Comparison of ENCODE assay signal across 8 cellular contexts in genomic region chr1:172442843-172443565, GRCh38. TPM values are rescaled to one million over a fixed set of nuclear protein-coding genes. Genes with fewer than 3 reads are reported as not detected.
A peak's percentile ranks its signal among the peaks of the same experiment; 100 is the strongest.
DNase-seq lines count a peak whose midpoint lies in the region; ATAC-seq, FAIRE-seq and TF ChIP-seq lines count a peak whose summit lies in the region.

No MANE protein-coding gene starts in this region.

- no peaks in the 10 kb centered on the region for H4K20me1 ChIP-seq in HepG2 (ENCODE audit: insufficient read depth, low read length)

- TF ChIP-seq CTCF in HepG2 (CRISPR knock-in tag; IDR thresholded peaks at IDR 0.05) (no peak), thyroid gland (IDR thresholded peaks at IDR 0.05) (no peak)

- no peak overlapping the region for H2AFZ ChIP-seq in HepG2 (ENCODE audit: low read length)

- ATAC-seq in activated naive CD8-positive, alpha-beta T cell treated with anti-CD3 and anti-CD28 coated beads, Interleukin-2, amount 10 ng/mL, durations not matched to agents 7 days and 5 days (ENCODE audit: low read depth), result no peak
- no peak for ATAC-seq in HepG2
- no peak for ATAC-seq in HG02981 (IDR thresholded peaks at IDR 0.05; ENCODE audit: unreplicated experiment)
- ATAC-seq in GM18861 (IDR thresholded peaks at IDR 0.05; ENCODE audit: unreplicated experiment), result no peak

- H3K9me3 ChIP-seq in HepG2 (ENCODE audit: low read length) (no peaks in the 10 kb centered on the region), thyroid gland (no peaks in the 10 kb centered on the region)

- H3K79me2 ChIP-seq in HepG2 (ENCODE audit: insufficient read depth, low read length), result peaks cover 7% of the 10 kb centered on the region

- H3K9ac ChIP-seq in HepG2 (ENCODE audit: insufficient read depth, low read depth, low read length), result peak overlapping the region; percentile 93

- POLR2A ChIA-PET in activated CD4-positive, alpha-beta T cell treated with anti-CD3 and anti-CD28 coated beads, Interleukin-2, amount 10 ng/mL, durations not matched to agents 7 days and 5 days (lab: Charles Lee), result no interaction called here
- POLR2A ChIA-PET in activated naive CD8-positive, alpha-beta T cell treated with anti-CD3 and anti-CD28 coated beads, Interleukin-2, amount 10 ng/mL, durations not matched to agents 7 days and 5 days (lab: Charles Lee), result interaction anchor here (0.7 to 1.5 kb wide), 2 partner anchors 13 to 89 kb away, joined by 3 to 5 read pairs; no protein-coding TSS in a partner anchor
- POLR2A ChIA-PET in HepG2 (lab: Yijun Ruan, JAX), result interaction anchor here (1.1 kb wide), 1 partner anchor 89 kb away, joined by 4 read pairs; no protein-coding TSS in a partner anchor

- CTCF ChIA-PET in activated CD4-positive, alpha-beta T cell treated with anti-CD3 and anti-CD28 coated beads, Interleukin-2, amount 10 ng/mL, durations not matched to agents 7 days and 5 days (lab: Charles Lee), result interaction anchor here (0.5 to 2.7 kb wide), 8 partner anchors 8 to 913 kb away, joined by 3 to 13 read pairs (median 4); no protein-coding TSS in a partner anchor
- CTCF ChIA-PET in HepG2 (lab: Yijun Ruan, JAX; ENCODE audit: low intra/inter-chr PET ratio, low total read pairs), result interaction anchor here (1.4 to 1.8 kb wide), 2 partner anchors 13 to 440 kb away, joined by 4 to 11 read pairs; no protein-coding TSS in a partner anchor

- WGBS in HepG2 (ENCODE audit: low lambda C conversion rate), result 79% methylated on average over 3 of the region's 3 CpGs
- WGBS in thyroid gland, 2 donors, result 67 to 70% methylated on average over 3 of the region's 3 CpGs

- no TSS peak for BruUV-seq in HepG2 (replicated peaks; lab: Mats Ljungman, UMichigan)

- in situ Hi-C loops in HepG2 (cut with HindIII; ENCODE audit: extremely low pct_ligation_motif_present, low pct_unique_long_range_greater_than_20kb), result loop anchor here (5.0 kb wide), 1 partner anchor 274 kb away; no protein-coding TSS in a partner anchor

- no peaks in the 10 kb centered on the region; a peak in 1 of 5 replicates for H3K36me3 ChIP-seq in HepG2 (replicated peaks in 1 of 2; ENCODE audit: control insufficient read depth in 1 of 2, insufficient read depth in 2 of 2, low read length in 2 of 2)
- no peaks in the 10 kb centered on the region for H3K36me3 ChIP-seq in thyroid gland

- peaks cover 41% of the 10 kb centered on the region for H3K36me3 Mint-ChIP-seq in activated CD4-positive, alpha-beta T cell treated with anti-CD3 and anti-CD28 coated beads, Interleukin-2, amount 10 ng/mL, durations not matched to agents 7 days and 5 days (ENCODE audit: low read depth)
- peaks cover 36% of the 10 kb centered on the region for H3K36me3 Mint-ChIP-seq in activated naive CD8-positive, alpha-beta T cell treated with anti-CD3 and anti-CD28 coated beads, Interleukin-2, amount 10 ng/mL, durations not matched to agents 7 days and 5 days

- no peak for TF ChIP-seq RAD21 in HepG2 (CRISPR knock-in tag; IDR thresholded peaks at IDR 0.05)

- H3K4me2 ChIP-seq in HepG2 (ENCODE audit: low read depth, low read length), result peak overlapping the region; percentile 96

- H3K27ac ChIP-seq in HepG2 (ENCODE audit: extremely low read length, insufficient read depth, low read length), result peak overlapping the region; percentile 66
- H3K27ac ChIP-seq in thyroid gland, result peak overlapping the region in 1 of 3 donors; percentile 78

- H3K4me1 ChIP-seq in HepG2 (ENCODE audit: insufficient read depth, low read length) (peaks cover 36% of the 10 kb centered on the region), thyroid gland (peaks cover 5 to 14% of the 10 kb centered on the region in 2 donors)

- no peak for TF ChIP-seq EP300 in HepG2 (IDR thresholded peaks at IDR 0.05; ENCODE audit: low read depth in 2 of 2, low read length in 2 of 2)
- no peak for TF ChIP-seq EP300 in HepG2 (CRISPR knock-in tag; IDR thresholded peaks at IDR 0.05; ENCODE audit: borderline replicate concordance)

- intact Hi-C loops in HepG2 (cut with micrococcal nuclease; ENCODE audit: unreplicated experiment) (no loop called here), thyroid gland (cut with DNase I) (loop anchor here (10.0 kb wide), 2 partner anchors 282 to 438 kb away; no protein-coding TSS in a partner anchor)

- peaks cover 39% of the 10 kb centered on the region for H3K4me1 Mint-ChIP-seq in activated CD4-positive, alpha-beta T cell treated with anti-CD3 and anti-CD28 coated beads, Interleukin-2, amount 10 ng/mL, durations not matched to agents 7 days and 5 days
- peaks cover 32% of the 10 kb centered on the region for H3K4me1 Mint-ChIP-seq in activated naive CD8-positive, alpha-beta T cell treated with anti-CD3 and anti-CD28 coated beads, Interleukin-2, amount 10 ng/mL, durations not matched to agents 7 days and 5 days

- H3K4me3 ChIP-seq in HepG2 (replicated peaks in 1 of 3; ENCODE audit: insufficient read depth in 1 of 3, low read depth in 2 of 3, low read length in 3 of 3) (peak overlapping the region; percentile 82 to 93 (median 87)), thyroid gland (replicated peaks in 1 of 3) (peak overlapping the region; percentile 33 to 90 (median 52))

- TF ChIP-seq POLR2A in HepG2 (IDR thresholded peaks at IDR 0.05; ENCODE audit: insufficient read depth in 1 of 2, low read depth in 2 of 2, low read length in 2 of 2) (no peak), thyroid gland (IDR thresholded peaks at IDR 0.05) (no peak)

- H3K4me3 Mint-ChIP-seq in activated CD4-positive, alpha-beta T cell treated with anti-CD3 and anti-CD28 coated beads, Interleukin-2, amount 10 ng/mL, durations not matched to agents 7 days and 5 days, result peak overlapping the region; percentile 95
- H3K4me3 Mint-ChIP-seq in activated naive CD8-positive, alpha-beta T cell treated with anti-CD3 and anti-CD28 coated beads, Interleukin-2, amount 10 ng/mL, durations not matched to agents 7 days and 5 days, result peak overlapping the region; percentile 94

- peak overlapping the region; percentile 94 for H3K27ac Mint-ChIP-seq in activated CD4-positive, alpha-beta T cell treated with anti-CD3 and anti-CD28 coated beads, Interleukin-2, amount 10 ng/mL, durations not matched to agents 7 days and 5 days
- peak overlapping the region; percentile 92 for H3K27ac Mint-ChIP-seq in activated naive CD8-positive, alpha-beta T cell treated with anti-CD3 and anti-CD28 coated beads, Interleukin-2, amount 10 ng/mL, durations not matched to agents 7 days and 5 days

- H3K27me3 ChIP-seq in HepG2 (ENCODE audit: control insufficient read depth in 1 of 2, insufficient read depth in 2 of 2, low read length in 2 of 2) (no peaks in the 10 kb centered on the region), thyroid gland (no peaks in the 10 kb centered on the region)

- DNase-seq in activated CD4-positive, alpha-beta T cell treated with anti-CD3 and anti-CD28 coated beads, Interleukin-2, amount 10 ng/mL, durations not matched to agents 7 days and 5 days, result no peak
- DNase-seq in activated CD4-positive, alpha-beta T cell treated with anti-CD3 and anti-CD28 coated beads, Interleukin-2, amount 50 U/mL, for 48 hours, result no peak
- no peak for DNase-seq in activated naive CD8-positive, alpha-beta T cell treated with anti-CD3 and anti-CD28 coated beads, Interleukin-2, amount 10 ng/mL, durations not matched to agents 7 days and 5 days
- DNase-seq in HepG2 (ENCODE audit: low spot score) (no peak), thyroid gland (no peak), T1000 (lab: John Stamatoyannopoulos, UW) (no peak)

- H3K27me3 Mint-ChIP-seq in activated CD4-positive, alpha-beta T cell treated with anti-CD3 and anti-CD28 coated beads, Interleukin-2, amount 10 ng/mL, durations not matched to agents 7 days and 5 days, result peaks cover 3% of the 10 kb centered on the region
- no peaks in the 10 kb centered on the region for H3K27me3 Mint-ChIP-seq in activated naive CD8-positive, alpha-beta T cell treated with anti-CD3 and anti-CD28 coated beads, Interleukin-2, amount 10 ng/mL, durations not matched to agents 7 days and 5 days

- no peak for FAIRE-seq in HepG2 (lab: Jason Lieb, UNC)

- peaks cover 2% of the 10 kb centered on the region for H3K9me3 Mint-ChIP-seq in activated CD4-positive, alpha-beta T cell treated with anti-CD3 and anti-CD28 coated beads, Interleukin-2, amount 10 ng/mL, durations not matched to agents 7 days and 5 days
- no peaks in the 10 kb centered on the region for H3K9me3 Mint-ChIP-seq in activated naive CD8-positive, alpha-beta T cell treated with anti-CD3 and anti-CD28 coated beads, Interleukin-2, amount 10 ng/mL, durations not matched to agents 7 days and 5 days

RNA-seq across cellular contexts. Expression of gene PIGC, which starts 0.9 kb away (rescaled TPM):
- total RNA-seq in activated CD4-positive, alpha-beta T cell treated with anti-CD3 and anti-CD28 coated beads, Interleukin-2, amount 10 ng/mL, durations not matched to agents 7 days and 5 days, result 10 to 100 TPM; 28.6 to 32.7 TPM
- 10 to 100 TPM; 32.1 to 32.8 TPM for total RNA-seq in activated naive CD8-positive, alpha-beta T cell treated with anti-CD3 and anti-CD28 coated beads, Interleukin-2, amount 10 ng/mL, durations not matched to agents 7 days and 5 days
- total RNA-seq in HepG2 (2016; rRNA removed; fragmentation: Illumina TruSeq; extraction: Trizol) (24.1 and 29.5 TPM in 2 replicates), thyroid gland (10 to 100 TPM; 19.4 to 23.4 (median 20.9) TPM)
- total RNA-seq in HepG2 (2016; cell fraction: cytosol; rRNA removed; fragmentation: Illumina TruSeq; extraction: Trizol; ENCODE audit: low read depth), result 16.3 and 18.6 TPM in 2 replicates
- total RNA-seq in HepG2 (2016; cell fraction: insoluble cytoplasmic fraction; rRNA removed; fragmentation: Illumina TruSeq; extraction: Trizol), result 24.7 and 31.4 TPM in 2 replicates
- total RNA-seq in HepG2 (2016; cell fraction: membrane; rRNA removed; fragmentation: Illumina TruSeq; extraction: Trizol), result 28.1 and 30.5 TPM in 2 replicates
- 23.0 and 23.6 TPM in 2 replicates for total RNA-seq in HepG2 (2016; cell fraction: nucleus; rRNA removed; fragmentation: Illumina TruSeq; extraction: Trizol)
- 24.3 and 26.7 TPM in 2 replicates for polyA plus RNA-seq in HepG2 (2011; rRNA removed)
- 21.8 and 31.9 TPM in 2 replicates for polyA plus RNA-seq in HepG2 (2011; cell fraction: cytosol; rRNA removed)
- polyA plus RNA-seq in HepG2 (2011; cell fraction: nucleus; rRNA removed), result 11.7 and 14.0 TPM in 2 replicates
- 20.7 and 24.9 TPM in 2 replicates for polyA plus RNA-seq in HepG2 (2012)
- 12.8 and 18.8 TPM in 2 replicates for polyA plus RNA-seq in HepG2 (2016; cell fraction: cytosol; fragmentation: Illumina TruSeq; extraction: Trizol; ENCODE audit: low read depth)
- 21.8 and 22.1 TPM in 2 replicates for polyA plus RNA-seq in HepG2 (2016; cell fraction: insoluble cytoplasmic fraction; fragmentation: Illumina TruSeq; extraction: Trizol; ENCODE audit: low read depth)
- polyA plus RNA-seq in HepG2 (2016; cell fraction: membrane; fragmentation: Illumina TruSeq; extraction: Trizol; ENCODE audit: low read depth), result 18.2 and 25.0 TPM in 2 replicates
- 30.3 and 30.7 TPM in 2 replicates for polyA plus RNA-seq in HepG2 (2016; cell fraction: nucleus; fragmentation: Illumina TruSeq; extraction: Trizol; ENCODE audit: insufficient read depth, low read depth)
- 61.9 and 64.5 TPM in 2 replicates for polyA minus RNA-seq in HepG2 (2011; rRNA and poly(A)+ RNA removed; ENCODE audit: low replicate concordance)
- polyA minus RNA-seq in HepG2 (2011; cell fraction: cytosol; rRNA and poly(A)+ RNA removed), result 14.4 and 14.5 TPM in 2 replicates
- polyA minus RNA-seq in HepG2 (2011; cell fraction: nucleus; rRNA and poly(A)+ RNA removed), result 11.8 and 16.7 TPM in 2 replicates

RNA-seq across cellular contexts. Expression of gene C1orf105, which starts 22.5 kb away (rescaled TPM):
- not detected for total RNA-seq in activated CD4-positive, alpha-beta T cell treated with anti-CD3 and anti-CD28 coated beads, Interleukin-2, amount 10 ng/mL, durations not matched to agents 7 days and 5 days
- not detected for total RNA-seq in activated naive CD8-positive, alpha-beta T cell treated with anti-CD3 and anti-CD28 coated beads, Interleukin-2, amount 10 ng/mL, durations not matched to agents 7 days and 5 days
- total RNA-seq in HepG2 (2016; rRNA removed; fragmentation: Illumina TruSeq; extraction: Trizol) (0.15 TPM in 1 of 2 replicates, not detected in the other), thyroid gland (not detected)
- total RNA-seq in HepG2 (2016; cell fraction: cytosol; rRNA removed; fragmentation: Illumina TruSeq; extraction: Trizol; ENCODE audit: low read depth), result not detected in 2 replicates
- 0.63 TPM in 1 of 2 replicates, not detected in the other for total RNA-seq in HepG2 (2016; cell fraction: insoluble cytoplasmic fraction; rRNA removed; fragmentation: Illumina TruSeq; extraction: Trizol)
- total RNA-seq in HepG2 (2016; cell fraction: membrane; rRNA removed; fragmentation: Illumina TruSeq; extraction: Trizol), result 0.28 TPM in 1 of 2 replicates, not detected in the other
- total RNA-seq in HepG2 (2016; cell fraction: nucleus; rRNA removed; fragmentation: Illumina TruSeq; extraction: Trizol), result 0.60 TPM in 1 of 2 replicates, not detected in the other
- polyA plus RNA-seq in HepG2 (2011; rRNA removed), result 0.44 and 0.45 TPM in 2 replicates
- 0.12 and 0.28 TPM in 2 replicates for polyA plus RNA-seq in HepG2 (2011; cell fraction: cytosol; rRNA removed)
- polyA plus RNA-seq in HepG2 (2011; cell fraction: nucleus; rRNA removed), result not detected in 2 replicates
- polyA plus RNA-seq in HepG2 (2012), result 0.49 and 0.71 TPM in 2 replicates
- polyA plus RNA-seq in HepG2 (2016; cell fraction: cytosol; fragmentation: Illumina TruSeq; extraction: Trizol; ENCODE audit: low read depth), result not detected in 2 replicates
- polyA plus RNA-seq in HepG2 (2016; cell fraction: insoluble cytoplasmic fraction; fragmentation: Illumina TruSeq; extraction: Trizol; ENCODE audit: low read depth), result not detected in 2 replicates
- 0.23 and 0.43 TPM in 2 replicates for polyA plus RNA-seq in HepG2 (2016; cell fraction: membrane; fragmentation: Illumina TruSeq; extraction: Trizol; ENCODE audit: low read depth)
- polyA plus RNA-seq in HepG2 (2016; cell fraction: nucleus; fragmentation: Illumina TruSeq; extraction: Trizol; ENCODE audit: insufficient read depth, low read depth), result not detected in 2 replicates
- polyA minus RNA-seq in HepG2 (2011; rRNA and poly(A)+ RNA removed; ENCODE audit: low replicate concordance), result not detected in 2 replicates
- polyA minus RNA-seq in HepG2 (2011; cell fraction: cytosol; rRNA and poly(A)+ RNA removed), result not detected in 2 replicates
- polyA minus RNA-seq in HepG2 (2011; cell fraction: nucleus; rRNA and poly(A)+ RNA removed), result not detected in 2 replicates
